ENCODE assay signal across 15 cellular contexts in the genomic region with DNA sequence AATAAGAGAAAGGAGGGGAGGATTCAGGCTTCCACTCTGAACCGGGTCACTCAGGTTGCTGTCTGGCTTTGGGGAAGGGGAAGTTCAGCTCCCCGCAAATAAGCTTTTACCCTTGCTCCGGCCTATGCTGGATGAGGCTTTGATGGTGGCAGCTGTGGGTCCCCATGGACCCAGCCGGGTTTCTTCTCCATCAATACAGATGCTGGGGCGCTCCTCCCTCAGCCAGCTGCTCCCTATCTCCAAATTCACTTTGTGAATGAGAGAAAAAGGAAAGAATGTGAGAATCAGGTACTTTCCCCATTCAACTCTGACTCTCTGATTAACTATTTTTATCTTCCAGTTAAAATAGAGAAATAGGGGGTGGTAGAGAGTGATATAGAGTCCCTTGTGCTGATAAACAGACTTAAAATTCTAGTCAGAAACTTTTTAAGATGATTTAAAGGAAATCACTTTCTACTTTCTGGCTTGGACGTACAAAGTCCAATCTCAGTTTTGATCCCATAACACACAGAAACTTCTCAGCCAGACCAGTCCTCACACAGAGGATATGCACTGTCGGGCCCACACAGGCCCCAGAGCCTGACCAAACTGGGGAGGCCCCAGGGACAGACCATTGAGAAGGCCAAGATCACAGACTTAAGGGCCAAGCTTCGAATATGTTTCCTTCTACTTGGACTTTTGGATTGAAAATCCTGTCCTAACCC. TPM values are rescaled to one million over a fixed set of nuclear protein-coding genes. Genes with fewer than 3 reads are reported as not detected.
DNase-seq lines count a peak whose midpoint lies in the region; ATAC-seq and TF ChIP-seq lines count a peak whose summit lies in the region.
"Had no signal": no experiment of that assay in that cellular context is flagged by ENCODE, and none has a peak within 500 bp of the region (broad histone marks: within the 10 kb centered on the region; RNA-seq: fewer than 3 reads in every experiment).

No MANE protein-coding gene starts in this region.

- H3K27ac Mint-ChIP-seq in natural killer cell, result peak overlapping the region; percentile 80 to 93
- H3K27ac Mint-ChIP-seq in natural killer cell treated with Interleukin-12 subunit alpha and Interleukin-12 subunit beta and Interleukin-15 and Interleukin-18, amount 100 ng/mL, for 72 hours, result no peak overlapping the region
- H3K27ac Mint-ChIP-seq in activated T-helper 1 cell treated with anti-CD3 and anti-CD28 coated beads, Interleukin-12 subunit alpha, Interleukin-12 subunit beta, Interleukin-2, Interleukin-4 antibody, amounts not matched to agents 30 ng/mL and 10 ng/mL and 1 ng/mL, durations not matched to agents 14 hours and 24 hours and 36 hours, result peak overlapping the region; percentile 99
- H3K27ac Mint-ChIP-seq in stimulated activated naive CD8-positive, alpha-beta T cell treated with anti-CD3 and anti-CD28 coated beads, Interleukin-15, amount 100 ng/mL, for 72 hours, result peak overlapping the region; percentile 98 to 99

- ATAC-seq in natural killer cell (no peak), HG02610 (IDR thresholded peaks at IDR 0.05; ENCODE audit: unreplicated experiment) (peak; percentile 42), HG02840 (IDR thresholded peaks at IDR 0.05; ENCODE audit: low FRiP score, unreplicated experiment) (no peak)
- no peak for ATAC-seq in natural killer cell treated with Interleukin-12 subunit alpha and Interleukin-12 subunit beta and Interleukin-15 and Interleukin-18, amount 100 ng/mL, for 72 hours
- ATAC-seq in stimulated activated naive CD8-positive, alpha-beta T cell treated with anti-CD3 and anti-CD28 coated beads, Interleukin-15, amount 100 ng/mL, for 72 hours, result no peak
- ATAC-seq: lower lobe of right lung, sciatic nerve had no signal

- peaks cover 14 to 18% of the 10 kb centered on the region in 2 donors for H3K4me1 Mint-ChIP-seq in natural killer cell
- peaks cover 9 to 14% of the 10 kb centered on the region in 2 donors for H3K4me1 Mint-ChIP-seq in natural killer cell treated with Interleukin-12 subunit alpha and Interleukin-12 subunit beta and Interleukin-15 and Interleukin-18, amount 100 ng/mL, for 72 hours (ENCODE audit: low read depth in 2 of 2)
- H3K4me1 Mint-ChIP-seq in activated T-helper 1 cell treated with anti-CD3 and anti-CD28 coated beads, Interleukin-12 subunit alpha, Interleukin-12 subunit beta, Interleukin-2, Interleukin-4 antibody, amounts not matched to agents 30 ng/mL and 10 ng/mL and 1 ng/mL, durations not matched to agents 14 hours and 24 hours and 36 hours (ENCODE audit: low read depth), result peaks cover 48% of the 10 kb centered on the region
- peaks cover 91% of the 10 kb centered on the region for H3K4me1 Mint-ChIP-seq in stimulated activated naive CD8-positive, alpha-beta T cell treated with anti-CD3 and anti-CD28 coated beads, Interleukin-15, amount 100 ng/mL, for 72 hours

- no peaks in the 10 kb centered on the region for H3K9me3 Mint-ChIP-seq in natural killer cell
- H3K9me3 Mint-ChIP-seq in natural killer cell treated with Interleukin-12 subunit alpha and Interleukin-12 subunit beta and Interleukin-15 and Interleukin-18, amount 100 ng/mL, for 72 hours, result no peaks in the 10 kb centered on the region
- H3K9me3 Mint-ChIP-seq in activated T-helper 1 cell treated with anti-CD3 and anti-CD28 coated beads, Interleukin-12 subunit alpha, Interleukin-12 subunit beta, Interleukin-2, Interleukin-4 antibody, amounts not matched to agents 30 ng/mL and 10 ng/mL and 1 ng/mL, durations not matched to agents 14 hours and 24 hours and 36 hours, result no peaks in the 10 kb centered on the region
- H3K9me3 Mint-ChIP-seq in stimulated activated naive CD8-positive, alpha-beta T cell treated with anti-CD3 and anti-CD28 coated beads, Interleukin-15, amount 100 ng/mL, for 72 hours, result no peaks in the 10 kb centered on the region

- peaks cover 4 to 10% of the 10 kb centered on the region in 2 donors for H3K27me3 Mint-ChIP-seq in natural killer cell (ENCODE audit: low read depth in 2 of 2)
- H3K27me3 Mint-ChIP-seq in natural killer cell treated with Interleukin-12 subunit alpha and Interleukin-12 subunit beta and Interleukin-15 and Interleukin-18, amount 100 ng/mL, for 72 hours, result peaks cover 11 to 12% of the 10 kb centered on the region in 2 donors
- H3K27me3 Mint-ChIP-seq in activated T-helper 1 cell treated with anti-CD3 and anti-CD28 coated beads, Interleukin-12 subunit alpha, Interleukin-12 subunit beta, Interleukin-2, Interleukin-4 antibody, amounts not matched to agents 30 ng/mL and 10 ng/mL and 1 ng/mL, durations not matched to agents 14 hours and 24 hours and 36 hours (ENCODE audit: insufficient read depth), result peaks cover 10% of the 10 kb centered on the region
- no peaks in the 10 kb centered on the region for H3K27me3 Mint-ChIP-seq in stimulated activated naive CD8-positive, alpha-beta T cell treated with anti-CD3 and anti-CD28 coated beads, Interleukin-15, amount 100 ng/mL, for 72 hours

- intact Hi-C loops in natural killer cell (cut with micrococcal nuclease), result no loop called here
- intact Hi-C loops in activated T-helper 1 cell treated with anti-CD3 and anti-CD28 coated beads, Interleukin-12 subunit alpha, Interleukin-12 subunit beta, Interleukin-2, Interleukin-4 antibody, amounts not matched to agents 30 ng/mL and 10 ng/mL and 1 ng/mL, durations not matched to agents 14 hours and 24 hours and 36 hours (cut with micrococcal nuclease), result no loop called here

- H3K36me3 Mint-ChIP-seq in natural killer cell, result no peaks in the 10 kb centered on the region
- no peaks in the 10 kb centered on the region for H3K36me3 Mint-ChIP-seq in natural killer cell treated with Interleukin-12 subunit alpha and Interleukin-12 subunit beta and Interleukin-15 and Interleukin-18, amount 100 ng/mL, for 72 hours
- no peaks in the 10 kb centered on the region for H3K36me3 Mint-ChIP-seq in activated T-helper 1 cell treated with anti-CD3 and anti-CD28 coated beads, Interleukin-12 subunit alpha, Interleukin-12 subunit beta, Interleukin-2, Interleukin-4 antibody, amounts not matched to agents 30 ng/mL and 10 ng/mL and 1 ng/mL, durations not matched to agents 14 hours and 24 hours and 36 hours (ENCODE audit: low read depth)

- DNase-seq in natural killer cell (no peak), dermis blood vessel endothelial cell (no peak)
- DNase-seq in natural killer cell treated with Interleukin-12 subunit alpha and Interleukin-12 subunit beta and Interleukin-15 and Interleukin-18, amount 100 ng/mL, for 72 hours (ENCODE audit: low spot score), result no peak
- DNase-seq in activated T-helper 1 cell treated with anti-CD3 and anti-CD28 coated beads, Interleukin-12 subunit alpha, Interleukin-12 subunit beta, Interleukin-2, Interleukin-4 antibody, amounts not matched to agents 30 ng/mL and 10 ng/mL and 1 ng/mL, durations not matched to agents 14 hours and 24 hours and 36 hours (ENCODE audit: low spot score), result no peak
- no peak for DNase-seq in stimulated activated naive CD8-positive, alpha-beta T cell treated with anti-CD3 and anti-CD28 coated beads, Interleukin-15, amount 100 ng/mL, for 72 hours
- DNase-seq in activated CD4-positive, CD25-positive, alpha-beta regulatory T cell (lab: John Stamatoyannopoulos, UW), result no peak
- DNase-seq: DMS79, lower lobe of right lung, NCI-H1436 treated with DMSO at 0.1 percent for 48 hours, NCI-H526 treated with DMSO at 0.1 percent for 48 hours, SHP77, stomach had no signal

- H3K4me3 Mint-ChIP-seq in natural killer cell, result peak overlapping the region; percentile 6
- no peak overlapping the region for H3K4me3 Mint-ChIP-seq in natural killer cell treated with Interleukin-12 subunit alpha and Interleukin-12 subunit beta and Interleukin-15 and Interleukin-18, amount 100 ng/mL, for 72 hours
- H3K4me3 Mint-ChIP-seq in activated T-helper 1 cell treated with anti-CD3 and anti-CD28 coated beads, Interleukin-12 subunit alpha, Interleukin-12 subunit beta, Interleukin-2, Interleukin-4 antibody, amounts not matched to agents 30 ng/mL and 10 ng/mL and 1 ng/mL, durations not matched to agents 14 hours and 24 hours and 36 hours, result peak overlapping the region; percentile 59
- H3K4me3 Mint-ChIP-seq in stimulated activated naive CD8-positive, alpha-beta T cell treated with anti-CD3 and anti-CD28 coated beads, Interleukin-15, amount 100 ng/mL, for 72 hours, result peak overlapping the region; percentile 90 to 92

- TF ChIP-seq CTCF in natural killer cell (IDR thresholded peaks at IDR 0.05), result no peak

RNA-seq across cellular contexts. Expression of gene C5orf15, which starts 39.6 kb away (rescaled TPM):
- total RNA-seq in natural killer cell (10 to 100 TPM; 15.2 to 19.9 (median 18.0) TPM), dermis blood vessel endothelial cell (26.4 and 30.7 TPM in 2 replicates)
- 10 to 100 TPM; 16.7 to 41.6 TPM for total RNA-seq in natural killer cell treated with Interleukin-12 subunit alpha and Interleukin-12 subunit beta and Interleukin-15 and Interleukin-18, amount 100 ng/mL, for 72 hours
- 50.0 and 50.8 TPM in 2 replicates for total RNA-seq in activated T-helper 1 cell treated with anti-CD3 and anti-CD28 coated beads, Interleukin-12 subunit alpha, Interleukin-12 subunit beta, Interleukin-2, Interleukin-4 antibody, amounts not matched to agents 30 ng/mL and 10 ng/mL and 1 ng/mL, durations not matched to agents 14 hours and 24 hours and 36 hours

Comparison
In these comparisons a context has a peak if more than half of its experiments do, and no peak if none do; other contexts are left out.
1. H3K27ac Mint-ChIP-seq: peak in natural killer cell (2 of 2), activated T-helper 1 cell treated with anti-CD3 and anti-CD28 coated beads, Interleukin-12 subunit alpha, Interleukin-12 subunit beta, Interleukin-2, Interleukin-4 antibody, amounts not matched to agents 30 ng/mL and 10 ng/mL and 1 ng/mL, durations not matched to agents 14 hours and 24 hours and 36 hours (single experiment) and stimulated activated naive CD8-positive, alpha-beta T cell treated with anti-CD3 and anti-CD28 coated beads, Interleukin-15, amount 100 ng/mL, for 72 hours (2 of 2); none in natural killer cell treated with Interleukin-12 subunit alpha and Interleukin-12 subunit beta and Interleukin-15 and Interleukin-18, amount 100 ng/mL, for 72 hours (0 of 2).